2 cellular contexts compared by ENCODE assay signal in the genomic region with DNA sequence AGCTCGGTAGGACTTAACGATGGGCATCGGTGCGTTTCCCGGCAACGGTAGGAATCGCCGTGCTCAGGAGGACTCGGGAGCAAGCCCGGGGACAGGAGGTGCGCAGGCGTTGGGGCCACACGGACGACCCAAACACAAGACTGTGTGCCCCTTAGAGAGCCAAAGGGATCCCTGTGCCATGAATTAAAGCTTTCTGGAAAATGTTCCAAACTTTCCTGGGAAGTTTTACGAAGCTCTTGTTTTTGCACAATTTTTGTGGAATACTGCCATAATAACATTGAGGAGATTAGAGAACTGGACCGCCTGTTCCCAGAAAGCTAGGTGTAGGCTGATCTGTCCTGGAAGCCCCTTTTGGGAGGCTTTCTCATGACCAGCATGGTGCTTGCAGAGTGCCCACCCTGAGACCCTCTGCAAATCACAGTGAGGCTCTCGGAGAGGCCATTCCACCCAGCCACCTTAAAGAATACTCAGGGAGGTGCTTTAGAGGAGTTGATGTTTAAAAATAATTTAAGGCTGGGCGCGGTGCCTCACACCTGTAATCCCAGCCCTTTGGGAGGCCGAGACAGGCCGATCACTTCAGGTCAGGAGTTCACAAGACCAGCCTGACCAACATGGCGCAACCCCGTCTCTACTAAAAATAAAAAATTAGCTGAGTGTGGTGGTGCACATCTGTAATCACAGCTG.
TF ChIP-seq lines count a peak whose summit lies in the region.

No MANE protein-coding gene starts in this region.

TF ChIP-seq in GM12878, 131 proteins besides CTCF, POLR2A, EP300 and RAD21:
- no peak for TF ChIP-seq CUX1 (IDR thresholded peaks at IDR 0.05; ENCODE audit: insufficient replicate concordance, low read depth, low read length)
- TF ChIP-seq LARP7 (IDR thresholded peaks at IDR 0.05) = peak; percentile 75
- TF ChIP-seq, protein P1, sequence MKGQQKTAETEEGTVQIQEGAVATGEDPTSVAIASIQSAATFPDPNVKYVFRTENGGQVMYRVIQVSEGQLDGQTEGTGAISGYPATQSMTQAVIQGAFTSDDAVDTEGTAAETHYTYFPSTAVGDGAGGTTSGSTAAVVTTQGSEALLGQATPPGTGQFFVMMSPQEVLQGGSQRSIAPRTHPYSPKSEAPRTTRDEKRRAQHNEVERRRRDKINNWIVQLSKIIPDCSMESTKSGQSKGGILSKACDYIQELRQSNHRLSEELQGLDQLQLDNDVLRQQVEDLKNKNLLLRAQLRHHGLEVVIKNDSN (IDR thresholded peaks at IDR 0.05; ENCODE audit: borderline replicate concordance, extremely low read length, insufficient read depth, low read depth, low read length) = no peak
- TF ChIP-seq RUNX3 (IDR thresholded peaks at IDR 0.05; ENCODE audit: low read length) = no peak
- no peak for TF ChIP-seq STAT3 (IDR thresholded peaks at IDR 0.05; ENCODE audit: low read depth, low read length)
- TF ChIP-seq, protein P2, sequence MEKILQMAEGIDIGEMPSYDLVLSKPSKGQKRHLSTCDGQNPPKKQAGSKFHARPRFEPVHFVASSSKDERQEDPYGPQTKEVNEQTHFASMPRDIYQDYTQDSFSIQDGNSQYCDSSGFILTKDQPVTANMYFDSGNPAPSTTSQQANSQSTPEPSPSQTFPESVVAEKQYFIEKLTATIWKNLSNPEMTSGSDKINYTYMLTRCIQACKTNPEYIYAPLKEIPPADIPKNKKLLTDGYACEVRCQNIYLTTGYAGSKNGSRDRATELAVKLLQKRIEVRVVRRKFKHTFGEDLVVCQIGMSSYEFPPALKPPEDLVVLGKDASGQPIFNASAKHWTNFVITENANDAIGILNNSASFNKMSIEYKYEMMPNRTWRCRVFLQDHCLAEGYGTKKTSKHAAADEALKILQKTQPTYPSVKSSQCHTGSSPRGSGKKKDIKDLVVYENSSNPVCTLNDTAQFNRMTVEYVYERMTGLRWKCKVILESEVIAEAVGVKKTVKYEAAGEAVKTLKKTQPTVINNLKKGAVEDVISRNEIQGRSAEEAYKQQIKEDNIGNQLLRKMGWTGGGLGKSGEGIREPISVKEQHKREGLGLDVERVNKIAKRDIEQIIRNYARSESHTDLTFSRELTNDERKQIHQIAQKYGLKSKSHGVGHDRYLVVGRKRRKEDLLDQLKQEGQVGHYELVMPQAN (conservative IDR thresholded peaks at IDR 0.05) = 0 out of 2 replicates have a peak, but pooled peaks have one; percentile 12
- TF ChIP-seq POLR2AphosphoS5 (IDR thresholded peaks at IDR 0.05; ENCODE audit: low read length) = no peak
- no peak for TF ChIP-seq EGR1 (IDR thresholded peaks at IDR 0.05; ENCODE audit: borderline replicate concordance in 1 of 2, low read depth in 2 of 2, low read length in 2 of 2)
- no peak for TF ChIP-seq BACH1 (IDR thresholded peaks at IDR 0.05; ENCODE audit: borderline replicate concordance)
- TF ChIP-seq IKZF2 (IDR thresholded peaks at IDR 0.05) = no peak
- TF ChIP-seq STAT1 (conservative IDR thresholded peaks at IDR 0.05) = no peak
TF ChIP-seq in GM12878: peak in this region for 2.

TF ChIP-seq in HepG2, 621 proteins besides CTCF, POLR2A, EP300 and RAD21 (continues in another document):
- TF ChIP-seq, protein P3, sequence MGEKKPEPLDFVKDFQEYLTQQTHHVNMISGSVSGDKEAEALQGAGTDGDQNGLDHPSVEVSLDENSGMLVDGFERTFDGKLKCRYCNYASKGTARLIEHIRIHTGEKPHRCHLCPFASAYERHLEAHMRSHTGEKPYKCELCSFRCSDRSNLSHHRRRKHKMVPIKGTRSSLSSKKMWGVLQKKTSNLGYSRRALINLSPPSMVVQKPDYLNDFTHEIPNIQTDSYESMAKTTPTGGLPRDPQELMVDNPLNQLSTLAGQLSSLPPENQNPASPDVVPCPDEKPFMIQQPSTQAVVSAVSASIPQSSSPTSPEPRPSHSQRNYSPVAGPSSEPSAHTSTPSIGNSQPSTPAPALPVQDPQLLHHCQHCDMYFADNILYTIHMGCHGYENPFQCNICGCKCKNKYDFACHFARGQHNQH (CRISPR knock-in tag; IDR thresholded peaks at IDR 0.05) = no peak; the same call in 1 of the 2 replicates
- no peak for TF ChIP-seq TOE1 (CRISPR knock-in tag; IDR thresholded peaks at IDR 0.05)
- TF ChIP-seq ZFYVE20 (CRISPR knock-in tag; IDR thresholded peaks at IDR 0.05; ENCODE audit: borderline replicate concordance, low read depth) = no peak
- 0 out of 2 replicates have a peak, but pooled peaks have one; percentile 43 for TF ChIP-seq DZIP1 (CRISPR knock-in tag; IDR thresholded peaks at IDR 0.05)
- no peak for TF ChIP-seq RBM39 (IDR thresholded peaks at IDR 0.05; ENCODE audit: low read depth, low read length, poor library complexity, severe bottlenecking)
- no peak for TF ChIP-seq TBL1XR1 (IDR thresholded peaks at IDR 0.05; ENCODE audit: borderline replicate concordance, low read length, partially characterized antibody)
- no peak for TF ChIP-seq RXRB (CRISPR knock-in tag; IDR thresholded peaks at IDR 0.05; ENCODE audit: borderline replicate concordance)
- TF ChIP-seq PHF21A (CRISPR knock-in tag; IDR thresholded peaks at IDR 0.05) = no peak
- TF ChIP-seq GFI1 (CRISPR knock-in tag; IDR thresholded peaks at IDR 0.05; ENCODE audit: borderline replicate concordance) = no peak
- no peak for TF ChIP-seq SP5 (CRISPR knock-in tag; IDR thresholded peaks at IDR 0.05; ENCODE audit: borderline replicate concordance, low read depth)
- TF ChIP-seq ZNF333 (CRISPR knock-in tag; IDR thresholded peaks at IDR 0.05; ENCODE audit: borderline replicate concordance) = no peak
- TF ChIP-seq, protein P4, sequence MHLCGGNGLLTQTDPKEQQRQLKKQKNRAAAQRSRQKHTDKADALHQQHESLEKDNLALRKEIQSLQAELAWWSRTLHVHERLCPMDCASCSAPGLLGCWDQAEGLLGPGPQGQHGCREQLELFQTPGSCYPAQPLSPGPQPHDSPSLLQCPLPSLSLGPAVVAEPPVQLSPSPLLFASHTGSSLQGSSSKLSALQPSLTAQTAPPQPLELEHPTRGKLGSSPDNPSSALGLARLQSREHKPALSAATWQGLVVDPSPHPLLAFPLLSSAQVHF (CRISPR knock-in tag; IDR thresholded peaks at IDR 0.05) = no peak
- no peak for TF ChIP-seq ZNF557 (CRISPR knock-in tag; IDR thresholded peaks at IDR 0.05)
- no peak for TF ChIP-seq ZFP62 (CRISPR knock-in tag; IDR thresholded peaks at IDR 0.05)
- TF ChIP-seq ZNF552 (CRISPR knock-in tag; IDR thresholded peaks at IDR 0.05; ENCODE audit: borderline replicate concordance) = no peak
- TF ChIP-seq, protein P5, sequence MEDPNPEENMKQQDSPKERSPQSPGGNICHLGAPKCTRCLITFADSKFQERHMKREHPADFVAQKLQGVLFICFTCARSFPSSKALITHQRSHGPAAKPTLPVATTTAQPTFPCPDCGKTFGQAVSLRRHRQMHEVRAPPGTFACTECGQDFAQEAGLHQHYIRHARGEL (CRISPR knock-in tag; IDR thresholded peaks at IDR 0.05) = no peak
- TF ChIP-seq, protein P6, sequence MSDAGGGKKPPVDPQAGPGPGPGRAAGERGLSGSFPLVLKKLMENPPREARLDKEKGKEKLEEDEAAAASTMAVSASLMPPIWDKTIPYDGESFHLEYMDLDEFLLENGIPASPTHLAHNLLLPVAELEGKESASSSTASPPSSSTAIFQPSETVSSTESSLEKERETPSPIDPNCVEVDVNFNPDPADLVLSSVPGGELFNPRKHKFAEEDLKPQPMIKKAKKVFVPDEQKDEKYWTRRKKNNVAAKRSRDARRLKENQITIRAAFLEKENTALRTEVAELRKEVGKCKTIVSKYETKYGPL (CRISPR knock-in tag; IDR thresholded peaks at IDR 0.05) = no peak
- no peak for TF ChIP-seq SRSF4 (IDR thresholded peaks at IDR 0.05; ENCODE audit: low read depth, low read length, poor library complexity, severe bottlenecking)
- no peak for TF ChIP-seq CHD2 (IDR thresholded peaks at IDR 0.05; ENCODE audit: low read depth, low read length)
- TF ChIP-seq ZKSCAN8 (CRISPR knock-in tag; IDR thresholded peaks at IDR 0.05; ENCODE audit: borderline replicate concordance) = no peak
- TF ChIP-seq TGIF2 (CRISPR knock-in tag; IDR thresholded peaks at IDR 0.05) = no peak
- peak; percentile 76; the same call in 1 of the 2 replicates for TF ChIP-seq HINFP (CRISPR knock-in tag; IDR thresholded peaks at IDR 0.05; ENCODE audit: low read depth)
- TF ChIP-seq, protein P7, sequence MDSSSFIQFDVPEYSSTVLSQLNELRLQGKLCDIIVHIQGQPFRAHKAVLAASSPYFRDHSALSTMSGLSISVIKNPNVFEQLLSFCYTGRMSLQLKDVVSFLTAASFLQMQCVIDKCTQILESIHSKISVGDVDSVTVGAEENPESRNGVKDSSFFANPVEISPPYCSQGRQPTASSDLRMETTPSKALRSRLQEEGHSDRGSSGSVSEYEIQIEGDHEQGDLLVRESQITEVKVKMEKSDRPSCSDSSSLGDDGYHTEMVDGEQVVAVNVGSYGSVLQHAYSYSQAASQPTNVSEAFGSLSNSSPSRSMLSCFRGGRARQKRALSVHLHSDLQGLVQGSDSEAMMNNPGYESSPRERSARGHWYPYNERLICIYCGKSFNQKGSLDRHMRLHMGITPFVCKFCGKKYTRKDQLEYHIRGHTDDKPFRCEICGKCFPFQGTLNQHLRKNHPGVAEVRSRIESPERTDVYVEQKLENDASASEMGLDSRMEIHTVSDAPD (CRISPR knock-in tag; IDR thresholded peaks at IDR 0.05) = 0 out of 2 replicates have a peak, but pooled peaks have one; percentile 15
- no peak for TF ChIP-seq ARNT2 (CRISPR knock-in tag; IDR thresholded peaks at IDR 0.05; ENCODE audit: low read depth)
- peak; percentile 79 for TF ChIP-seq ZNF354B (CRISPR knock-in tag; IDR thresholded peaks at IDR 0.05)
- TF ChIP-seq ZNF44 (CRISPR knock-in tag; IDR thresholded peaks at IDR 0.05) = no peak
- no peak for TF ChIP-seq CHCHD3 (CRISPR knock-in tag; IDR thresholded peaks at IDR 0.05)
- no peak for TF ChIP-seq MAZ (IDR thresholded peaks at IDR 0.05; ENCODE audit: borderline replicate concordance, low read depth, low read length)
- TF ChIP-seq MAZ (CRISPR knock-in tag; IDR thresholded peaks at IDR 0.05; ENCODE audit: low read depth) = no peak
- TF ChIP-seq SNAI1 (CRISPR knock-in tag; IDR thresholded peaks at IDR 0.05; ENCODE audit: borderline replicate concordance) = 0 out of 2 replicates have a peak, but pooled peaks have one; percentile 53
- no peak for TF ChIP-seq SMARCC2 (IDR thresholded peaks at IDR 0.05)
- TF ChIP-seq ZNF777 (CRISPR knock-in tag; IDR thresholded peaks at IDR 0.05) = no peak
- no peak for TF ChIP-seq ZMAT3 (CRISPR knock-in tag; conservative IDR thresholded peaks at IDR 0.05)
- TF ChIP-seq GMEB1 (CRISPR knock-in tag; IDR thresholded peaks at IDR 0.05; ENCODE audit: borderline replicate concordance) = no peak
- TF ChIP-seq ZBTB38 (CRISPR knock-in tag; IDR thresholded peaks at IDR 0.05) = peak; percentile 34; the same call in 1 of the 2 replicates
- no peak for TF ChIP-seq ZNF432 (CRISPR knock-in tag; IDR thresholded peaks at IDR 0.05; ENCODE audit: borderline replicate concordance)
